ENCODE assay signal across 8 cellular contexts in genomic region chr2:120175000-120175581, GRCh38. TPM values are rescaled to one million over a fixed set of nuclear protein-coding genes. Genes with fewer than 3 reads are reported as not detected.
A peak's percentile ranks its signal among the peaks of the same experiment; 100 is the strongest.
DNase-seq lines count a peak whose midpoint lies in the region; ATAC-seq, FAIRE-seq and TF ChIP-seq lines count a peak whose summit lies in the region.

No MANE protein-coding gene starts in this region.

- in situ Hi-C loops in GM12878 (cut with MboI), result loop anchor here (5.0 kb wide), 2 partner anchors 418 to 473 kb away; partner anchors contain the start of gene PTPN4

- no peak overlapping the region for H2AFZ ChIP-seq in GM12878 (ENCODE audit: control insufficient read depth, low read depth, low read length)

- POLR2A ChIA-PET in HEK293 (lab: Yijun Ruan, JAX), result interaction anchor here (0.8 to 1.3 kb wide), 2 partner anchors 162 to 416 kb away, joined by 3 read pairs; partner anchors contain the start of genes EPB41L5 and PTPN4
- POLR2A ChIA-PET in GM12878 (lab: Charles Lee), result interaction anchor here (0.9 to 1.1 kb wide), 2 partner anchors 136 to 422 kb away, joined by 3 read pairs; no protein-coding TSS in a partner anchor

- H3K27ac ChIP-seq in HEK293 (ENCODE audit: extremely low read depth, low read depth, low read length) (no peak overlapping the region), GM12878 (ENCODE audit: control insufficient read depth, insufficient read depth) (no peak overlapping the region), skeletal muscle tissue (ENCODE audit: low read depth, low read length) (no peak overlapping the region)

- RAD21 ChIA-PET in GM12878 (lab: Charles Lee; ENCODE audit: unreplicated experiment), result interaction anchor here (0.8 to 5.3 kb wide), 34 partner anchors 11 to 535 kb away, joined by 3 to 90 read pairs (median 4); partner anchors contain the start of genes PTPN4, RALB, TMEM177 and TMEM185B

- H3K4me3 ChIP-seq in HEK293 (ENCODE audit: low read depth, low read length) (no peak overlapping the region), GM12878 (no peak overlapping the region), skeletal muscle tissue (ENCODE audit: low read length in 3 of 3) (peak overlapping the region in 1 of 3 donors; percentile 8)

- FAIRE-seq in GM12878 (lab: Jason Lieb, UNC) (no peak), GM12891 (lab: Jason Lieb, UNC) (no peak)

- CTCF ChIA-PET in HEK293 (lab: Yijun Ruan, JAX) (interaction anchor here (0.6 to 4.1 kb wide), 53 partner anchors 9 to 957 kb away, joined by 3 to 29 read pairs (median 4); no protein-coding TSS in a partner anchor), GM12878 (lab: Yijun Ruan, JAX) (interaction anchor here (0.6 to 9.0 kb wide), 81 partner anchors 8 to 1281 kb away, joined by 3 to 148 read pairs (median 4); partner anchors contain the start of genes EPB41L5, PTPN4, RALB and TMEM185B)

- TF ChIP-seq CTCF in HEK293 (tag by site-specific recombination; IDR thresholded peaks at IDR 0.05) (0 out of 2 replicates have a peak, but pooled peaks have one; percentile 21), GM12878 (IDR thresholded peaks at IDR 0.05 in 2 of 3, conservative IDR thresholded peaks at IDR 0.05 in 1 of 3; ENCODE audit: control insufficient read depth in 2 of 3, extremely low read depth in 1 of 3, insufficient read depth in 1 of 3, low read depth in 3 of 3, low read length in 3 of 3) (peak; percentile 64 to 74 (median 64))

- H3K9ac ChIP-seq in GM12878 (ENCODE audit: control insufficient read depth, insufficient read depth, low read length) (no peak overlapping the region), skeletal muscle tissue (ENCODE audit: low read depth in 1 of 3, low read length in 3 of 3) (peak overlapping the region in 2 of 3 donors; percentile 4 to 42)

- TF ChIP-seq POLR2A in GM12878 (IDR thresholded peaks at IDR 0.05; ENCODE audit: low read depth, low read length) (no peak), GM12891 (IDR thresholded peaks at IDR 0.05; ENCODE audit: low read depth, low read length) (no peak)

- no peak overlapping the region for H3K4me2 ChIP-seq in GM12878 (ENCODE audit: control insufficient read depth, insufficient read depth)

- H3K36me3 ChIP-seq in HEK293 (ENCODE audit: control insufficient read depth in 2 of 2, insufficient read depth in 1 of 2, low read length in 2 of 2) (peaks cover 0 to 22% of the 10 kb centered on the region in 2 experiments; a peak in 1 of 3 replicates), GM12878 (ENCODE audit: control insufficient read depth in 2 of 2, insufficient read depth in 2 of 2, low read length in 1 of 2) (no peaks in the 10 kb centered on the region; a peak in 1 of 4 replicates), skeletal muscle tissue (ENCODE audit: control insufficient read depth in 3 of 3, insufficient read depth in 3 of 3, low read length in 3 of 3) (peaks cover 0 to 3% (median 0%) of the 10 kb centered on the region in 3 donors)

- 42% methylated on average over 6 of the region's 6 CpGs for WGBS in GM12878 (ENCODE audit: insufficient coverage, insufficient replicate concordance, low lambda C conversion rate, missing lambda C conversion rate)

- no peak for ATAC-seq in GM12878

- no peaks in the 10 kb centered on the region for H4K20me1 ChIP-seq in GM12878 (ENCODE audit: control insufficient read depth, insufficient read depth)

- peaks cover 4% of the 10 kb centered on the region for H3K79me2 ChIP-seq in GM12878 (ENCODE audit: control insufficient read depth, insufficient read depth, low read length)

- H3K9me3 ChIP-seq in HEK293 (ENCODE audit: control insufficient read depth, insufficient read depth, low read depth, low read length), result no peaks in the 10 kb centered on the region
- H3K9me3 ChIP-seq in GM12878 (replicated peaks; ENCODE audit: control insufficient read depth, insufficient read depth, low read length), result no peaks in the 10 kb centered on the region
- no peaks in the 10 kb centered on the region for H3K9me3 ChIP-seq in skeletal muscle tissue (ENCODE audit: control insufficient read depth in 3 of 3, low read length in 3 of 3)

- no peaks in the 10 kb centered on the region for H3K27me3 ChIP-seq in GM12878 (replicated peaks in 1 of 2; ENCODE audit: control insufficient read depth in 2 of 2, insufficient read depth in 2 of 2, low read length in 1 of 2)
- H3K27me3 ChIP-seq in skeletal muscle tissue (ENCODE audit: control insufficient read depth in 3 of 3, insufficient read depth in 3 of 3, low read length in 3 of 3), result no peaks in the 10 kb centered on the region

- no peak for TF ChIP-seq EP300 in GM12878 (IDR thresholded peaks at IDR 0.05; ENCODE audit: borderline replicate concordance in 1 of 2, control insufficient read depth in 1 of 2, low read depth in 2 of 2, low read length in 2 of 2)

- peak; percentile 13 for DNase-seq in COR-L47 (lab: John Stamatoyannopoulos, UW)
- peak; percentile 14 for DNase-seq in NCI-H82 treated with DMSO at 0.1 percent for 48 hours (lab: John Stamatoyannopoulos, UW; ENCODE audit: unreplicated experiment)
- no peak for DNase-seq in GM12878 (ENCODE audit: low read depth, low spot score)
- DNase-seq in iPS-NIHi11 (ENCODE audit: low spot score), result peak; percentile 72
- no peak for DNase-seq in GM12891 (ENCODE audit: insufficient read length, low spot score)
- no peak for DNase-seq in NCI-H1048 (lab: John Stamatoyannopoulos, UW)

- SMC1A ChIA-PET in GM12878 (lab: Charles Lee; ENCODE audit: uncharacterized antibody, unreplicated experiment), result interaction anchor here (0.6 to 7.1 kb wide), 54 partner anchors 10 to 779 kb away, joined by 3 to 103 read pairs (median 4); partner anchors contain the start of genes EPB41L5, PTPN4 and RALB

- intact Hi-C loops in GM12878 (cut with micrococcal nuclease; ENCODE audit: unreplicated experiment), result loop anchor here (1.0 to 5.0 kb wide), 6 partner anchors 66 to 533 kb away; partner anchors contain the start of gene EPB41L5

- BruUV-seq in GM12878 (replicated peaks; lab: Mats Ljungman, UMichigan), result no TSS peak

- no peaks in the 10 kb centered on the region for H3K4me1 ChIP-seq in HEK293 (ENCODE audit: control insufficient read depth, insufficient read depth, low read length)
- H3K4me1 ChIP-seq in GM12878 (ENCODE audit: control insufficient read depth, insufficient read depth, low read length), result peaks cover 28% of the 10 kb centered on the region
- peaks cover 9 to 18% (median 14%) of the 10 kb centered on the region in 3 donors for H3K4me1 ChIP-seq in skeletal muscle tissue (ENCODE audit: control insufficient read depth in 3 of 3, insufficient read depth in 3 of 3, low read length in 3 of 3)

- peak; percentile 82 for TF ChIP-seq RAD21 in GM12878 (IDR thresholded peaks at IDR 0.05; ENCODE audit: insufficient read depth, low read depth, low read length)

TF ChIP-seq in HEK293, 187 proteins besides CTCF, POLR2A, EP300 and RAD21 (continues in another document):
- TF ChIP-seq ZNF423 (tag by site-specific recombination; IDR thresholded peaks at IDR 0.05) (no peak), ZNF654 (tag by site-specific recombination; IDR thresholded peaks at IDR 0.05; ENCODE audit: low read depth) (peak; percentile 71), KLF9 (tag by site-specific recombination; IDR thresholded peaks at IDR 0.05; ENCODE audit: low read depth) (no peak), TCF7L2 (IDR thresholded peaks at IDR 0.05; ENCODE audit: borderline replicate concordance, low read depth, low read length) (no peak)

TF ChIP-seq in GM12878, 131 proteins besides CTCF, POLR2A, EP300 and RAD21 (continues in another document):
- TF ChIP-seq SMC3 (IDR thresholded peaks at IDR 0.05; ENCODE audit: borderline replicate concordance, low read length) (peak; percentile 58; the same call in 1 of the 2 replicates), FOXM1 (IDR thresholded peaks at IDR 0.05; ENCODE audit: low read depth, low read length) (0 out of 2 replicates have a peak, but pooled peaks have one; percentile 26)

TF ChIP-seq in GM12891, 5 proteins besides CTCF, POLR2A, EP300 and RAD21:
- no peak for TF ChIP-seq PAX5 (IDR thresholded peaks at IDR 0.05; ENCODE audit: insufficient read depth, low read length, severe bottlenecking)
- TF ChIP-seq POLR2AphosphoS5 (IDR thresholded peaks at IDR 0.05; ENCODE audit: low read depth, low read length), result no peak
- no peak for TF ChIP-seq POU2F2 (IDR thresholded peaks at IDR 0.05; ENCODE audit: low read depth, low read length)
- TF ChIP-seq SPI1 (IDR thresholded peaks at IDR 0.05; ENCODE audit: low read depth, low read length), result no peak
- TF ChIP-seq TAF1 (IDR thresholded peaks at IDR 0.05; ENCODE audit: low read depth, low read length), result no peak

RNA-seq across cellular contexts. Expression of gene TMEM185B, which starts 48.1 kb away (rescaled TPM):
- total RNA-seq in GM12878 (2013; cell fraction: nucleolus; rRNA removed), result 24.6 and 27.0 TPM in 2 replicates
- 17.2 and 18.0 TPM in 2 replicates for total RNA-seq in GM12878 (2014; rRNA removed)
- total RNA-seq in GM12878 (2014; rRNA removed; fragmentation: Illumina TruSeq; extraction: Trizol), result 7.3 and 7.6 TPM in 2 replicates
- total RNA-seq in GM12878 (2021), result 19.7 and 20.9 TPM in 2 replicates
- polyA plus RNA-seq in GM12878 (2011; ENCODE audit: low read depth), result 7.1 TPM
- 5.5 and 8.7 TPM in 2 replicates for polyA plus RNA-seq in GM12878 (2011; rRNA removed)
- 9.9 and 12.3 TPM in 2 replicates for polyA plus RNA-seq in GM12878 (2011; cell fraction: cytosol; rRNA removed)
- polyA plus RNA-seq in GM12878 (2011; cell fraction: nucleus; rRNA removed), result 20.8 and 23.2 TPM in 2 replicates
- 10.4 and 13.4 TPM in 2 replicates for polyA plus RNA-seq in GM12878 (2012)
- 18.1 and 19.4 TPM in 2 replicates for polyA plus RNA-seq in GM12878 (2014; fragmentation: Illumina TruSeq; extraction: Trizol)
- 1 to 10 TPM; 2.4 to 3.2 TPM for polyA plus RNA-seq in GM12878 (2014; fragmentation: Nextera tagmentation; extraction: Ambion mirVana)
- polyA plus RNA-seq in GM12878 (2014; rRNA removed), result 12.5 and 14.1 TPM in 2 replicates
- polyA plus RNA-seq in GM12878 (2016; fragmentation: Nextera tagmentation; extraction: Ambion mirVana), result 10 to 100 TPM; 16.5 to 17.5 TPM
- polyA minus RNA-seq in GM12878 (2011; rRNA and poly(A)+ RNA removed), result 10.8 and 12.3 TPM in 2 replicates
- 4.2 and 4.3 TPM in 2 replicates for polyA minus RNA-seq in GM12878 (2011; cell fraction: cytosol; rRNA and poly(A)+ RNA removed)
- 14.5 and 25.3 TPM in 2 replicates for polyA minus RNA-seq in GM12878 (2011; cell fraction: nucleus; rRNA and poly(A)+ RNA removed)
- 16.7 TPM for total RNA-seq in skeletal muscle tissue
- polyA plus RNA-seq in GM12891 (2012; ENCODE audit: low read depth, missing spikeins), result 6.5 TPM

Comparison
In these comparisons a context has a peak if more than half of its experiments do, and no peak if none do; other contexts are left out.
1. DNase-seq: peak in COR-L47 (single experiment), NCI-H82 treated with DMSO at 0.1 percent for 48 hours (single experiment) and iPS-NIHi11 (single experiment); none in GM12878 (single experiment), GM12891 (single experiment) and NCI-H1048 (single experiment).